Comparison of ENCODE assay signal across 8 cellular contexts in the genomic region with DNA sequence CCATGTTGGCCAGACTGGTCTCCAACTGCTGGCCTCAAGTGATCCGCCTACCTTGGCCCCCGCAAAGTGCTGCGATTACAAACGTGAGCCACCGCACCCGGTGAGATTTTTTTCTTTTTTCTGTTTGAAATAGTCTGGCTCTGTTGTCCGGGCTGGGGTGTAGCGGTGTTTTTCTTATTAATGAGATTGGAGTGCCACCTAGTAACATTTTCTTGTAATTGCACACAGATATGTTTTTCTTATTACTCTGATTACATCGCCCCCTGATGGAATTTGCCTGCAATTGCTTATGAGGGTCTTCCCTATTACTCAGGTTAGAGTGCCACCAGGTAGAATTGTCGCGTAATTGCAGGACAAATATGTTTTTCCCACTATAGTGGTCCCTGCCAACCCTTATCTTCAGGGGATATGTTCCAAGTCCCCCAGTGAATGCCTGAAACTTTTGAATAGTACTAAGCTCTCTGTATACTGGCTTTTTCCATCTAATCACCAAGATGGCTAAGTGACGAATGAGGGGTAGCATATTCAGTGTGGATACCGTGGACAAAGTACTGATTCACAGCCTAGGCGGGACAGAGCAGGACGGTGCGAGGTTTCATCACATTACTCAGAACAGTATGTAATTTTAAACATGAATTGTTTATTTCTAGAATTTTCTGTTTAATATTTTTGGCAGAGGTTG. TPM values are rescaled to one million over a fixed set of nuclear protein-coding genes. Genes with fewer than 3 reads are reported as not detected.
DNase-seq lines count a peak whose midpoint lies in the region; ATAC-seq, FAIRE-seq and TF ChIP-seq lines count a peak whose summit lies in the region.

No MANE protein-coding gene starts in this region.

- ATAC-seq in GM21515 (IDR thresholded peaks at IDR 0.05; ENCODE audit: unreplicated experiment), result no peak

- FAIRE-seq in D721Med (lab: Jason Lieb, UNC), result peak; percentile 68

- H3K79me2 ChIP-seq in hepatocyte, result no peaks in the 10 kb centered on the region

- no peak overlapping the region for H3K4me3 ChIP-seq in hepatocyte

- no peak overlapping the region for H2AFZ ChIP-seq in hepatocyte

- no peaks in the 10 kb centered on the region for H3K27me3 ChIP-seq in hepatocyte

- DNase-seq in D721Med (ENCODE audit: insufficient read length, low spot score) (no peak), HCEC 1CT (peak; percentile 11), SHP77 treated with DMSO at 0.1 percent for 48 hours (lab: John Stamatoyannopoulos, UW) (peak; percentile 5), hepatocyte (ENCODE audit: low spot score) (no peak), NCI-H128 (lab: John Stamatoyannopoulos, UW; ENCODE audit: unreplicated experiment) (no peak), NK-92 (lab: John Stamatoyannopoulos, UW; ENCODE audit: unreplicated experiment) (no peak)
- DNase-seq in stimulated activated naive CD4-positive, alpha-beta T cell treated with Interleukin-2 at 50 U/mL for 16 hours (lab: John Stamatoyannopoulos, UW), result no peak

- H3K9me3 ChIP-seq in hepatocyte (ENCODE audit: low read depth), result no peaks in the 10 kb centered on the region

- H3K9me2 ChIP-seq in hepatocyte (replicated peaks; ENCODE audit: insufficient read depth), result no peaks in the 10 kb centered on the region

- no peaks in the 10 kb centered on the region for H3K4me1 ChIP-seq in hepatocyte (ENCODE audit: insufficient read depth)

- H3K4me2 ChIP-seq in hepatocyte, result no peak overlapping the region

- H3K27ac ChIP-seq in hepatocyte, result no peak overlapping the region

- 73% methylated on average over 16 of the region's 16 CpGs for WGBS in hepatocyte (ENCODE audit: low lambda C conversion rate, missing lambda C conversion rate)

- TF ChIP-seq CTCF in D721Med (IDR thresholded peaks at IDR 0.05; ENCODE audit: insufficient read depth, missing control alignments) (peak; percentile 17), hepatocyte (IDR thresholded peaks at IDR 0.05; ENCODE audit: poor library complexity) (peak; percentile 29)

- H4K20me1 ChIP-seq in hepatocyte (ENCODE audit: insufficient read depth, poor library complexity, severe bottlenecking), result no peaks in the 10 kb centered on the region

- H3K36me3 ChIP-seq in hepatocyte (replicated peaks; ENCODE audit: insufficient read depth, low read depth), result no peaks in the 10 kb centered on the region

RNA-seq across cellular contexts. Expression of a gene that starts 8.6 kb away (rescaled TPM):
- total RNA-seq in hepatocyte, result 119 and 144 TPM in 2 replicates
- polyA plus RNA-seq in hepatocyte, result 396 TPM in 2 replicates

Comparison
In these comparisons a context has a peak if more than half of its experiments do, and no peak if none do; other contexts are left out.
1. DNase-seq: peak in HCEC 1CT (single experiment) and SHP77 treated with DMSO at 0.1 percent for 48 hours (single experiment); none in D721Med (single experiment), hepatocyte (single experiment), NCI-H128 (single experiment), NK-92 (single experiment) and stimulated activated naive CD4-positive, alpha-beta T cell treated with Interleukin-2 at 50 U/mL for 16 hours (single experiment).